1 cellular context compared by ENCODE assay signal in genomic region chr6:164807125-164807524, GRCh38.
TF ChIP-seq lines count a peak whose summit lies in the region.

No MANE protein-coding gene starts in this region.

TF ChIP-seq in GM23338, 12 proteins besides CTCF, POLR2A, EP300 and RAD21 (continued from another document):
- TF ChIP-seq ZNF462 (CRISPR knock-in tag; IDR thresholded peaks at IDR 0.05) (no peak), REST (IDR thresholded peaks at IDR 0.05; ENCODE audit: unreplicated experiment) (no peak)
